ENCODE assay signal across 30 cellular contexts in the genomic region with DNA sequence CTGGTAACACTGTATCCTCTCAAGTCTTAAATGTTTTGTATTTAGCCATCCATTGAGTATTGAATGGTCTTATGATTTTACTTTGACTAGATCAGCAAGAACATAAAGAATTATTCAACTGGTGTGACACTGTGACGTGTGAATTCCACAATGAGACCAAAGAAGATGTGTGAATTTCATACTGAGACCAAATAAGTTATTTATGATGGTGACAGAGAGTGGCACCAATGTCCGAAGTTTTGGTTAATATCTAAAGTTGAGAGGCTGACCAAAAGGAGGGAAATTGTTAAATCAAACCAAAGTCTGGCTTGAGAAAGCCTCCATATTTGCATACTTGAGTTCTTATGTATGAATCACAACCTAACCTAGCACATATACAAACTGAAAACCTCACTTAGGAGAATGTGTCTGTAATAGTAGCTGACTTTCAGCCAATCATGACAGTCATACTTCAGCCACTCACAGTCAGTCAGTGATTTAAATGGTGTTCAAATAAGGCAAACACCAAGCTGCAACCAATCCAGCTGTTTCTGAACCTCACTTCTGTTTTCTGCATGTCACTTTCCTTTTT. TPM values are rescaled to one million over a fixed set of nuclear protein-coding genes. Genes with fewer than 3 reads are reported as not detected.
A peak's percentile ranks its signal among the peaks of the same experiment; 100 is the strongest.
DNase-seq lines count a peak whose midpoint lies in the region; ATAC-seq and TF ChIP-seq lines count a peak whose summit lies in the region.
"Had no signal": no experiment of that assay in that cellular context is flagged by ENCODE, and none has a peak within 500 bp of the region (broad histone marks: within the 10 kb centered on the region; RNA-seq: fewer than 3 reads in every experiment).

No MANE protein-coding gene starts in this region.

- H3K36me3 Mint-ChIP-seq in T-cell, result no peaks in the 10 kb centered on the region
- H3K36me3 Mint-ChIP-seq: activated CD4-positive, alpha-beta memory T cell treated with anti-CD3 and anti-CD28 coated beads for 36 hours; activated naive CD8-positive, alpha-beta T cell; mesothelial cell of epicardium had no signal

- H3K4me1 ChIP-seq in thyroid gland, result no peaks in the 10 kb centered on the region
- H3K4me1 ChIP-seq: A549, ascending aorta, gastroesophageal sphincter, upper lobe of right lung had no signal

- peaks cover 0 to 8% of the 10 kb centered on the region in 2 donors for H3K27me3 Mint-ChIP-seq in T-cell
- H3K27me3 Mint-ChIP-seq: activated CD4-positive, alpha-beta memory T cell treated with anti-CD3 and anti-CD28 coated beads for 36 hours; activated naive CD8-positive, alpha-beta T cell; dendritic cell treated with granulocyte-macrophage colony-stimulating factor and Interleukin-4, amounts not matched to agents 40 ng/mL and 50 ng/mL, for 4 days had no signal

- H3K27ac Mint-ChIP-seq in T-cell, result no peak overlapping the region
- H3K27ac Mint-ChIP-seq: activated CD4-positive, alpha-beta memory T cell treated with anti-CD3 and anti-CD28 coated beads for 36 hours; activated naive CD8-positive, alpha-beta T cell; activated T-helper 2 cell treated with anti-CD3 and anti-CD28 coated beads, Interferon-gamma antibody, Interleukin-2, Interleukin-4, amounts not matched to agents 10 μg/mL and 5 μg/mL and 100 μg/mL, durations not matched to agents 14 hours and 24 hours and 36 hours; B cell; dendritic cell treated with granulocyte-macrophage colony-stimulating factor and Interleukin-4, amounts not matched to agents 40 ng/mL and 50 ng/mL, for 4 days; mesothelial cell of epicardium; naive thymus-derived CD4-positive, alpha-beta T cell had no signal

- DNase-seq in NCI-H748 treated with DMSO at 0.1 percent for 48 hours (lab: John Stamatoyannopoulos, UW), result no peak
- no peak for DNase-seq in T-cell
- no peak for DNase-seq in stimulated activated naive CD4-positive, alpha-beta T cell treated with Interleukin-2 at 50 U/mL for 16 hours (lab: John Stamatoyannopoulos, UW)
- DNase-seq in thyroid gland, result no peak
- DNase-seq: activated CD4-positive, alpha-beta memory T cell treated with anti-CD3 and anti-CD28 coated beads for 36 hours; caudate nucleus; hypothalamus; islet precursor cell; KBM-7; naive thymus-derived CD4-positive, alpha-beta T cell; NCI-H524 treated with DMSO at 0.1 percent for 48 hours; nucleus accumbens; upper lobe of right lung had no signal

- TF ChIP-seq CTCF in thyroid gland (IDR thresholded peaks at IDR 0.05), result no peak

- POLR2A ChIA-PET in T-cell (lab: Charles Lee), result no interaction called here

- H3K27ac ChIP-seq in thyroid gland, result no peak overlapping the region
- H3K27ac ChIP-seq: A549, ascending aorta, gastroesophageal sphincter, skin epidermis, upper lobe of right lung had no signal

- intact Hi-C loops in thyroid gland (cut with DNase I), result no loop called here

- TF ChIP-seq POLR2A in thyroid gland (IDR thresholded peaks at IDR 0.05), result no peak

- no peaks in the 10 kb centered on the region for H3K27me3 ChIP-seq in thyroid gland
- H3K27me3 ChIP-seq: ascending aorta, gastroesophageal sphincter, upper lobe of right lung had no signal

- no peaks in the 10 kb centered on the region for H3K36me3 ChIP-seq in thyroid gland
- H3K36me3 ChIP-seq: ascending aorta, gastroesophageal sphincter, upper lobe of right lung had no signal

- CTCF ChIA-PET in T-cell (lab: Charles Lee), result no interaction called here

- WGBS in thyroid gland, 2 donors, result 83 to 87% methylated on average over 2 of the region's 2 CpGs

- H3K9me3 ChIP-seq in thyroid gland, result no peaks in the 10 kb centered on the region
- H3K9me3 ChIP-seq: A549, ascending aorta had no signal

- no peaks in the 10 kb centered on the region for H3K4me1 Mint-ChIP-seq in T-cell
- H3K4me1 Mint-ChIP-seq: B cell; mesothelial cell of epicardium; naive thymus-derived CD4-positive, alpha-beta T cell had no signal

- peaks cover 5 to 14% (median 11%) of the 10 kb centered on the region in 3 donors for H3K9me3 Mint-ChIP-seq in T-cell
- H3K9me3 Mint-ChIP-seq: activated T-helper 2 cell treated with anti-CD3 and anti-CD28 coated beads, Interferon-gamma antibody, Interleukin-2, Interleukin-4, amounts not matched to agents 10 μg/mL and 5 μg/mL and 100 μg/mL, durations not matched to agents 14 hours and 24 hours and 36 hours had no signal

- H3K4me3 Mint-ChIP-seq in T-cell, result no peak overlapping the region
- H3K4me3 Mint-ChIP-seq: activated CD4-positive, alpha-beta memory T cell treated with anti-CD3 and anti-CD28 coated beads for 36 hours; activated naive CD8-positive, alpha-beta T cell; B cell; dendritic cell treated with granulocyte-macrophage colony-stimulating factor and Interleukin-4, amounts not matched to agents 40 ng/mL and 50 ng/mL, for 4 days; mesothelial cell of epicardium; naive thymus-derived CD4-positive, alpha-beta T cell had no signal

- H3K4me3 ChIP-seq in thyroid gland (replicated peaks in 1 of 3), result no peak overlapping the region
- H3K4me3 ChIP-seq: A549, ascending aorta, gastroesophageal sphincter, skin epidermis, upper lobe of right lung had no signal

- peak; percentile 88 for ATAC-seq in GM18498 (IDR thresholded peaks at IDR 0.05; ENCODE audit: unreplicated experiment)
- peak; percentile 94 for ATAC-seq in GM18909 (IDR thresholded peaks at IDR 0.05; ENCODE audit: poor library complexity, unreplicated experiment)
- peak; percentile 84 for ATAC-seq in HG02610 (IDR thresholded peaks at IDR 0.05; ENCODE audit: unreplicated experiment)
- peak; percentile 90 for ATAC-seq in HG03378 (IDR thresholded peaks at IDR 0.05; ENCODE audit: unreplicated experiment)
- ATAC-seq in T-cell (replicated peaks in 1 of 4), result no peak
- ATAC-seq: A549; activated CD4-positive, CD25-positive, alpha-beta regulatory T cell treated with anti-CD3 and anti-CD28 coated beads, Interleukin-2, amount 50 U/mL, for 24 hours; gastroesophageal sphincter; naive thymus-derived CD4-positive, alpha-beta T cell; Panc1; upper lobe of right lung had no signal

RNA-seq across cellular contexts. Expression of gene FAM170A, which starts 31.5 kb away (rescaled TPM):
- under 1 TPM in 1 of 5 donors, not detected in 4; 0.32 TPM for total RNA-seq in T-cell
- total RNA-seq in thyroid gland, result not detected
- total RNA-seq: activated CD4-positive, alpha-beta memory T cell treated with anti-CD3 and anti-CD28 coated beads for 36 hours; activated T-helper 2 cell treated with anti-CD3 and anti-CD28 coated beads, Interferon-gamma antibody, Interleukin-2, Interleukin-4, amounts not matched to agents 10 μg/mL and 5 μg/mL and 100 μg/mL, durations not matched to agents 14 hours and 24 hours and 36 hours; ascending aorta; B cell; G401; gastroesophageal sphincter; HT-29; naive thymus-derived CD4-positive, alpha-beta T cell; upper lobe of right lung had no signal

Comparison
In these comparisons a context has a peak if more than half of its experiments do, and no peak if none do; other contexts are left out.
1. ATAC-seq: peak in GM18498 (single experiment), GM18909 (single experiment), HG02610 (single experiment) and HG03378 (single experiment); none in T-cell (0 of 4).